Comparison of ENCODE assay signal across 8 cellular contexts in genomic region chr7:117993377-117994003, GRCh38.
A peak's percentile ranks its signal among the peaks of the same experiment; 100 is the strongest.
DNase-seq lines count a peak whose midpoint lies in the region; ATAC-seq and TF ChIP-seq lines count a peak whose summit lies in the region.

No MANE protein-coding gene starts in this region.

- no peaks in the 10 kb centered on the region for H3K27me3 Mint-ChIP-seq in glutamatergic neuron (ENCODE audit: unreplicated experiment)
- H3K27me3 Mint-ChIP-seq in type B pancreatic cell, result no peaks in the 10 kb centered on the region

- no peaks in the 10 kb centered on the region for H3K36me3 ChIP-seq in heart left ventricle
- H3K36me3 ChIP-seq in SU-DHL-6 (ENCODE audit: low read length), result no peaks in the 10 kb centered on the region

- peak in 10 of 12 donors; percentile 13 to 37 (median 19) for TF ChIP-seq CTCF in heart left ventricle (IDR thresholded peaks at IDR 0.05)
- peak; percentile 44 for TF ChIP-seq CTCF in SU-DHL-6 (IDR thresholded peaks at IDR 0.05; ENCODE audit: insufficient read depth, low read length, poor library complexity, severe bottlenecking)
- peak; percentile 77 for TF ChIP-seq CTCF in glutamatergic neuron (IDR thresholded peaks at IDR 0.05; ENCODE audit: partially characterized antibody, unreplicated experiment)
- peak; percentile 74 for TF ChIP-seq CTCF in type B pancreatic cell (conservative IDR thresholded peaks at IDR 0.05)

- no peaks in the 10 kb centered on the region for H3K79me2 ChIP-seq in SU-DHL-6 (ENCODE audit: insufficient read depth, low read length)

- DNase-seq in heart left ventricle (no peak), Right ventricle myocardium inferior (ENCODE audit: missing footprints) (no peak), HuH-7 (ENCODE audit: low spot score) (peak; percentile 49), glutamatergic neuron (peak; percentile 63), type B pancreatic cell (ENCODE audit: extremely low spot score, unreplicated experiment) (no peak)
- DNase-seq in stimulated activated CD4-positive, alpha-beta T cell treated with anti-CD3 and anti-CD28 coated beads, Interleukin-2, amount 100 ng/mL, for 48 hours, result no peak

- H3F3A ChIP-seq in SU-DHL-6 (ENCODE audit: insufficient read depth), result no peaks in the 10 kb centered on the region

- no peaks in the 10 kb centered on the region for H3K4me1 ChIP-seq in heart left ventricle

- intact Hi-C loops in heart left ventricle (cut with DNase I), result no loop called here
- intact Hi-C loops in Right ventricle myocardium inferior (cut with DNase I), result no loop called here

- H3K4me2 ChIP-seq in SU-DHL-6 (ENCODE audit: low read depth, low read length, poor library complexity, severe bottlenecking), result no peak overlapping the region

- H3K9ac ChIP-seq in SU-DHL-6 (ENCODE audit: low read length), result no peak overlapping the region

- H3K9me2 ChIP-seq in SU-DHL-6 (replicated peaks; ENCODE audit: insufficient read depth, low read length), result no peaks in the 10 kb centered on the region

- H3K4me1 Mint-ChIP-seq in glutamatergic neuron (ENCODE audit: low read depth, unreplicated experiment) (no peaks in the 10 kb centered on the region), type B pancreatic cell (ENCODE audit: unreplicated experiment) (peaks cover 5% of the 10 kb centered on the region)

- no peak overlapping the region for H2AFZ ChIP-seq in SU-DHL-6 (ENCODE audit: low read depth, low read length, severe bottlenecking)

- no peaks in the 10 kb centered on the region for H3K9me3 ChIP-seq in heart left ventricle
- H3K9me3 ChIP-seq in SU-DHL-6 (ENCODE audit: insufficient read depth, low read length), result no peaks in the 10 kb centered on the region

- H3K27ac Mint-ChIP-seq in glutamatergic neuron (ENCODE audit: unreplicated experiment) (no peak overlapping the region), type B pancreatic cell (no peak overlapping the region)

- H3K9me3 Mint-ChIP-seq in glutamatergic neuron (ENCODE audit: unreplicated experiment), result no peaks in the 10 kb centered on the region
- H3K9me3 Mint-ChIP-seq in type B pancreatic cell, result peaks cover 5% of the 10 kb centered on the region

- H3K36me3 Mint-ChIP-seq in glutamatergic neuron (ENCODE audit: unreplicated experiment), result no peaks in the 10 kb centered on the region
- no peaks in the 10 kb centered on the region for H3K36me3 Mint-ChIP-seq in type B pancreatic cell

- H3K27ac ChIP-seq in heart left ventricle, result no peak overlapping the region
- no peak overlapping the region for H3K27ac ChIP-seq in SU-DHL-6 (ENCODE audit: low read depth, low read length)

- no peaks in the 10 kb centered on the region for H3K27me3 ChIP-seq in heart left ventricle
- H3K27me3 ChIP-seq in SU-DHL-6 (ENCODE audit: low read length), result no peaks in the 10 kb centered on the region

- no peak for TF ChIP-seq POLR2A in heart left ventricle (IDR thresholded peaks at IDR 0.05)

- H3K4me3 Mint-ChIP-seq in glutamatergic neuron (ENCODE audit: unreplicated experiment) (no peak overlapping the region), type B pancreatic cell (no peak overlapping the region)

- no peaks in the 10 kb centered on the region for H4K20me1 ChIP-seq in SU-DHL-6 (ENCODE audit: low read depth, low read length)

- H3K4me3 ChIP-seq in heart left ventricle, result no peak overlapping the region
- H3K4me3 ChIP-seq in SU-DHL-6 (ENCODE audit: insufficient read depth, low read length, poor library complexity, severe bottlenecking), result no peak overlapping the region

- ATAC-seq in heart left ventricle (no peak), Right ventricle myocardium inferior (no peak), GM21723 (IDR thresholded peaks at IDR 0.05; ENCODE audit: unreplicated experiment) (peak; percentile 90)

Comparison
In these comparisons a context has a peak if more than half of its experiments do, and no peak if none do; other contexts are left out.
1. DNase-seq: peak in HuH-7 (single experiment) and glutamatergic neuron (single experiment); none in heart left ventricle (0 of 5), Right ventricle myocardium inferior (single experiment), type B pancreatic cell (single experiment) and stimulated activated CD4-positive, alpha-beta T cell treated with anti-CD3 and anti-CD28 coated beads, Interleukin-2, amount 100 ng/mL, for 48 hours (0 of 2).
2. CTCF ChIP-seq: peak in every context shown above with its lines; median percentile 77 in glutamatergic neuron; 74 in type B pancreatic cell; 44 in SU-DHL-6; 19 in heart left ventricle.